8 cellular contexts compared by ENCODE assay signal in genomic region chr16:2429771-2430663, GRCh38. TPM values are rescaled to one million over a fixed set of nuclear protein-coding genes. Genes with fewer than 3 reads are reported as not detected.
A peak's percentile ranks its signal among the peaks of the same experiment; 100 is the strongest.
DNase-seq lines count a peak whose midpoint lies in the region; ATAC-seq and TF ChIP-seq lines count a peak whose summit lies in the region.

No MANE protein-coding gene starts in this region.

- H3K4me1 ChIP-seq in cardiac muscle cell (ENCODE audit: low read depth) (peaks cover 5% of the 10 kb centered on the region), HUES48 (ENCODE audit: control insufficient read depth, insufficient read depth, low read length) (peaks cover 5% of the 10 kb centered on the region; the same call in 1 of the 2 replicates), foreskin keratinocyte (peaks cover 6% of the 10 kb centered on the region)

- DNase-seq in cardiac muscle cell (ENCODE audit: low read depth in 1 of 2, low spot score in 1 of 2) (peak; percentile 28 to 36), Right ventricle myocardium inferior (ENCODE audit: missing footprints) (no peak), WTC11 (ENCODE audit: low spot score) (no peak), foreskin keratinocyte (no peak), omental fat pad (ENCODE audit: low spot score) (no peak), LoVo (ENCODE audit: low spot score) (no peak)
- DNase-seq in activated CD4-positive, alpha-beta T cell treated with anti-CD3 and anti-CD28 coated beads, Interleukin-2, amount 50 U/mL, for 48 hours: no peak

- POLR2A ChIA-PET in WTC11 (lab: Charles Lee): interaction anchor here (0.6 to 1.3 kb wide), 3 partner anchors 10 to 580 kb away, joined by 3 to 5 read pairs (median 3); partner anchors contain the start of gene TEDC2

- ATAC-seq in Right ventricle myocardium inferior (no peak), WTC11 (no peak), foreskin keratinocyte (no peak), omental fat pad (ENCODE audit: low FRiP score) (peak; percentile 5)

- no peaks in the 10 kb centered on the region for H3K9me3 ChIP-seq in cardiac muscle cell (ENCODE audit: low read depth)
- H3K9me3 ChIP-seq in HUES48 (ENCODE audit: control insufficient read depth, insufficient read depth, low read length): no peaks in the 10 kb centered on the region

- H3K4me3 Mint-ChIP-seq in WTC11: peak overlapping the region; percentile 99

- H3K9me3 Mint-ChIP-seq in WTC11: no peaks in the 10 kb centered on the region

- H3K27ac ChIP-seq in cardiac muscle cell (no peak overlapping the region), HUES48 (ENCODE audit: low read depth, low read length) (peak overlapping the region; percentile 68), foreskin keratinocyte (peak overlapping the region; percentile 30)

- peak overlapping the region; percentile 40; the same call in 1 of the 2 replicates for H3K27ac Mint-ChIP-seq in WTC11

- H3K27me3 ChIP-seq in cardiac muscle cell (no peaks in the 10 kb centered on the region), HUES48 (ENCODE audit: control insufficient read depth, insufficient read depth, low read length) (no peaks in the 10 kb centered on the region), foreskin keratinocyte (no peaks in the 10 kb centered on the region)

- H3K36me3 Mint-ChIP-seq in WTC11: peaks cover 36% of the 10 kb centered on the region

- H3K9ac ChIP-seq in HUES48 (ENCODE audit: low read depth, low read length): peak overlapping the region; percentile 67

- H3K36me3 ChIP-seq in cardiac muscle cell (peaks cover 8% of the 10 kb centered on the region), HUES48 (ENCODE audit: control insufficient read depth, insufficient read depth, low read length) (peaks cover 40% of the 10 kb centered on the region)

- peaks cover 23% of the 10 kb centered on the region for H3K4me1 Mint-ChIP-seq in WTC11

- TF ChIP-seq CTCF in cardiac muscle cell (IDR thresholded peaks at IDR 0.05; ENCODE audit: low read depth, low read length) (peak; percentile 21), WTC11 (IDR thresholded peaks at IDR 0.05) (no peak), foreskin keratinocyte (conservative IDR thresholded peaks at IDR 0.05) (peak; percentile 37), omental fat pad (IDR thresholded peaks at IDR 0.05) (no peak)

- CTCF ChIA-PET in WTC11 (lab: Charles Lee): interaction anchor here (1.0 to 3.7 kb wide), 7 partner anchors 22 to 235 kb away, joined by 3 to 32 read pairs (median 5); partner anchors contain the start of genes ABCA3 and TEDC2

- intact Hi-C loops in Right ventricle myocardium inferior (cut with DNase I): loop anchor here (5.0 kb wide), 1 partner anchor 72 kb away; no protein-coding TSS in a partner anchor

- H3K4me3 ChIP-seq in cardiac muscle cell (peak overlapping the region; percentile 56), HUES48 (ENCODE audit: low read depth, low read length) (peak overlapping the region; percentile 92)

- peaks cover 11% of the 10 kb centered on the region for H3K27me3 Mint-ChIP-seq in WTC11 (ENCODE audit: low read depth)

TF ChIP-seq in WTC11, 78 proteins besides CTCF, POLR2A, EP300 and RAD21:
- TF ChIP-seq ZNF232 (CRISPR knock-in tag; IDR thresholded peaks at IDR 0.05) (no peak), TP53 (CRISPR knock-in tag; IDR thresholded peaks at IDR 0.05) (no peak), ZNF263 (CRISPR knock-in tag; IDR thresholded peaks at IDR 0.05; ENCODE audit: low read depth) (no peak), ZNF121 (CRISPR knock-in tag; IDR thresholded peaks at IDR 0.05) (no peak), SP1 (CRISPR knock-in tag; conservative IDR thresholded peaks at IDR 0.05) (no peak), RELA (CRISPR knock-in tag; IDR thresholded peaks at IDR 0.05; ENCODE audit: borderline replicate concordance) (no peak)

RNA-seq across cellular contexts. Expression of gene CCNF, which starts 0.8 kb away (rescaled TPM):
- total RNA-seq in cardiac muscle cell (10.5 and 44.0 TPM in 2 replicates), Right ventricle myocardium inferior (1.2 TPM), WTC11 (2021) (53.5 to 65.7 TPM (median 54.7 TPM) in 3 replicates), foreskin keratinocyte (29.1 and 35.7 TPM in 2 replicates), omental fat pad (1 to 10 TPM; 1.3 to 2.9 (median 2.5) TPM)
- polyA plus RNA-seq in cardiac muscle cell (9.2 and 48.2 TPM in 2 replicates), foreskin keratinocyte (11.5 and 15.6 TPM in 2 replicates)

RNA-seq across cellular contexts. Expression of gene TEDC2, which starts 29.9 kb away (rescaled TPM):
- total RNA-seq in cardiac muscle cell: 27.3 and 34.8 TPM in 2 replicates
- polyA plus RNA-seq in cardiac muscle cell: 30.7 and 34.4 TPM in 2 replicates
- 0.95 TPM for total RNA-seq in Right ventricle myocardium inferior
- 51.7 to 61.6 TPM (median 51.9 TPM) in 3 replicates for total RNA-seq in WTC11 (2021)
- total RNA-seq in foreskin keratinocyte: 17.7 and 19.8 TPM in 2 replicates
- 21.6 and 22.6 TPM in 2 replicates for polyA plus RNA-seq in foreskin keratinocyte
- total RNA-seq in omental fat pad: 1 to 10 TPM in 1 of 4 donors, under 1 TPM in 1, not detected in 2; 0.50 to 1.1 TPM

RNA-seq across cellular contexts. Expression of gene NTN3, which starts 41.1 kb away (rescaled TPM):
- total RNA-seq in cardiac muscle cell: 9.4 and 20.5 TPM in 2 replicates
- 1.6 and 5.6 TPM in 2 replicates for polyA plus RNA-seq in cardiac muscle cell
- 0.19 TPM for total RNA-seq in Right ventricle myocardium inferior
- total RNA-seq in WTC11 (2021): 0.82 to 0.92 TPM (median 0.89 TPM) in 3 replicates
- 0.04 and 0.07 TPM in 2 replicates for total RNA-seq in foreskin keratinocyte
- not detected in 2 replicates for polyA plus RNA-seq in foreskin keratinocyte
- total RNA-seq in omental fat pad: under 1 TPM in 2 of 4 donors, not detected in 2; 0.28 to 0.44 TPM

RNA-seq across cellular contexts. Expression of gene TBC1D24, which starts 44.9 kb away (rescaled TPM):
- total RNA-seq in cardiac muscle cell (17.3 and 23.6 TPM in 2 replicates), Right ventricle myocardium inferior (14.8 TPM), WTC11 (2021) (17.3 to 21.0 TPM (median 17.8 TPM) in 3 replicates), foreskin keratinocyte (7.7 and 7.8 TPM in 2 replicates), omental fat pad (10 to 100 TPM; 10.4 to 19.4 (median 13.0) TPM)
- polyA plus RNA-seq in cardiac muscle cell (8.2 and 10.2 TPM in 2 replicates), foreskin keratinocyte (2.5 and 2.9 TPM in 2 replicates)

Comparison
In these comparisons a context has a peak if more than half of its experiments do, and no peak if none do; other contexts are left out.
1. DNase-seq: peak in cardiac muscle cell (2 of 2); none in Right ventricle myocardium inferior (single experiment), WTC11 (single experiment), foreskin keratinocyte (0 of 2), omental fat pad (single experiment), LoVo (single experiment) and activated CD4-positive, alpha-beta T cell treated with anti-CD3 and anti-CD28 coated beads, Interleukin-2, amount 50 U/mL, for 48 hours (0 of 2).
2. CTCF ChIP-seq: peak in cardiac muscle cell (single experiment) and foreskin keratinocyte (single experiment); none in WTC11 (single experiment) and omental fat pad (0 of 3).